30 cellular contexts compared by ENCODE assay signal in genomic region chr4:145907363-145907762, GRCh38. TPM values are rescaled to one million over a fixed set of nuclear protein-coding genes. Genes with fewer than 3 reads are reported as not detected.
A peak's percentile ranks its signal among the peaks of the same experiment; 100 is the strongest.
DNase-seq lines count a peak whose midpoint lies in the region; ATAC-seq and TF ChIP-seq lines count a peak whose summit lies in the region.
"Had no signal": no experiment of that assay in that cellular context is flagged by ENCODE, and none has a peak within 500 bp of the region (broad histone marks: within the 10 kb centered on the region; RNA-seq: fewer than 3 reads in every experiment).

No MANE protein-coding gene starts in this region.

- WGBS in heart right ventricle, 2 donors: 25 to 32% methylated on average over 5 of the region's 5 CpGs

- DNase-seq in cardiac muscle cell (ENCODE audit: low read depth in 1 of 2, low spot score in 1 of 2) (no peak), heart right ventricle (no peak), astrocyte of the spinal cord (ENCODE audit: low read depth, low spot score) (peak; percentile 30), uterus (no peak)
- DNase-seq: activated CD8-positive, alpha-beta T cell treated with anti-CD3 and anti-CD28 coated beads, Interleukin-2, amount 10 ng/mL, durations not matched to agents 7 days and 5 days; activated effector memory CD4-positive, alpha-beta T cell treated with anti-CD3 and anti-CD28 coated beads, Interleukin-2, amount 50 U/mL, for 16 hours; activated T-cell treated with anti-CD3 and anti-CD28 coated beads for 4 hours; AML-193; brain microvascular endothelial cell; CD4-positive, alpha-beta memory T cell; cortex of kidney; DMS 273 treated with DMSO at 0.1 percent for 48 hours; glutamatergic neuron; KG1; left colon; naive thymus-derived CD4-positive, alpha-beta T cell; NCI-H1436 treated with DMSO at 0.1 percent for 48 hours; NCI-H524; NK-92 treated with Interleukin-12 subunit alpha and Interleukin-12 subunit beta, amount 100 ng/mL, for 24 hours; right lobe of liver; SJCRH30; stimulated activated naive CD8-positive, alpha-beta T cell treated with anti-CD3 and anti-CD28 coated beads, Interleukin-15, Interleukin-2, amounts not matched to agents 100 U/mL and 50 U/mL, for 24 hours; T-helper 1 cell had no signal

- H3K9ac ChIP-seq in iPS-20b (ENCODE audit: low read depth, low read length) (0 out of 2 replicates have a peak overlapping the region, but pooled peaks have one; percentile 10), subcutaneous abdominal adipose tissue (ENCODE audit: low read length in 5 of 5) (no peak overlapping the region)

- TF ChIP-seq CTCF in cardiac muscle cell (IDR thresholded peaks at IDR 0.05; ENCODE audit: low read depth, low read length) (no peak), heart right ventricle (IDR thresholded peaks at IDR 0.05) (no peak), astrocyte of the spinal cord (IDR thresholded peaks at IDR 0.05; ENCODE audit: low read depth, low read length) (no peak), uterus (IDR thresholded peaks at IDR 0.05) (no peak)

- intact Hi-C loops in heart right ventricle (cut with DNase I): no loop called here
- intact Hi-C loops in uterus (cut with DNase I; ENCODE audit: low total_unique reads): no loop called here

- in situ Hi-C loops in astrocyte of the spinal cord (cut with HindIII; ENCODE audit: low sequenced_read_pairs): no loop called here

- H3K27ac ChIP-seq in cardiac muscle cell (peak overlapping the region; percentile 27), heart right ventricle (peak overlapping the region in 4 of 10 donors; percentile 3 to 91 (median 34)), iPS-20b (ENCODE audit: low read length) (no peak overlapping the region), subcutaneous abdominal adipose tissue (ENCODE audit: low read depth, low read length) (no peak overlapping the region), uterus (no peak overlapping the region)
- H3K27ac ChIP-seq: 22Rv1, brain microvascular endothelial cell, right lobe of liver, SJCRH30, tibial nerve had no signal

- H3K27me3 ChIP-seq in cardiac muscle cell: no peaks in the 10 kb centered on the region
- no peaks in the 10 kb centered on the region for H3K27me3 ChIP-seq in heart right ventricle
- H3K27me3 ChIP-seq in iPS-20b (ENCODE audit: insufficient read depth, low read length): no peaks in the 10 kb centered on the region
- no peaks in the 10 kb centered on the region for H3K27me3 ChIP-seq in subcutaneous abdominal adipose tissue (ENCODE audit: control insufficient read depth in 5 of 5, insufficient read depth in 4 of 5, low read length in 5 of 5)
- no peaks in the 10 kb centered on the region for H3K27me3 ChIP-seq in uterus
- H3K27me3 ChIP-seq: brain microvascular endothelial cell, right lobe of liver, SJCRH30, tibial nerve had no signal

- TF ChIP-seq POLR2A in uterus (IDR thresholded peaks at IDR 0.05): no peak

- peaks cover 4% of the 10 kb centered on the region for H3K36me3 ChIP-seq in cardiac muscle cell
- H3K36me3 ChIP-seq in heart right ventricle: peaks cover 0 to 4% (median 0%) of the 10 kb centered on the region in 9 donors
- peaks cover 11% of the 10 kb centered on the region for H3K36me3 ChIP-seq in iPS-20b (ENCODE audit: insufficient read depth, low read depth, low read length)
- peaks cover 0 to 5% (median 4%) of the 10 kb centered on the region in 5 donors for H3K36me3 ChIP-seq in subcutaneous abdominal adipose tissue (ENCODE audit: control insufficient read depth in 5 of 5, insufficient read depth in 5 of 5, low read length in 5 of 5)
- H3K36me3 ChIP-seq in uterus: no peaks in the 10 kb centered on the region
- H3K36me3 ChIP-seq: right lobe of liver, SJCRH30 had no signal

- peaks cover 14% of the 10 kb centered on the region for H3K4me1 ChIP-seq in cardiac muscle cell (ENCODE audit: low read depth)
- peaks cover 9 to 61% (median 30%) of the 10 kb centered on the region in 9 donors for H3K4me1 ChIP-seq in heart right ventricle
- peaks cover 37% of the 10 kb centered on the region for H3K4me1 ChIP-seq in iPS-20b (ENCODE audit: insufficient read depth, low read length)
- peaks cover 0 to 27% (median 23%) of the 10 kb centered on the region in 5 donors for H3K4me1 ChIP-seq in subcutaneous abdominal adipose tissue (ENCODE audit: control insufficient read depth in 5 of 5, insufficient read depth in 5 of 5, low read length in 5 of 5)
- H3K4me1 ChIP-seq in uterus: no peaks in the 10 kb centered on the region
- H3K4me1 ChIP-seq: right lobe of liver, SJCRH30 had no signal

- H3K9me3 ChIP-seq in cardiac muscle cell (ENCODE audit: low read depth) (no peaks in the 10 kb centered on the region), heart right ventricle (no peaks in the 10 kb centered on the region), iPS-20b (ENCODE audit: insufficient read depth, low read depth, low read length) (no peaks in the 10 kb centered on the region), subcutaneous abdominal adipose tissue (ENCODE audit: control insufficient read depth in 5 of 5, low read length in 5 of 5) (no peaks in the 10 kb centered on the region), uterus (no peaks in the 10 kb centered on the region)
- H3K9me3 ChIP-seq: right lobe of liver, SJCRH30, tibial nerve had no signal

- ATAC-seq in heart right ventricle (no peak), HG03565 (IDR thresholded peaks at IDR 0.05; ENCODE audit: unreplicated experiment) (no peak), GM21737 (IDR thresholded peaks at IDR 0.05; ENCODE audit: unreplicated experiment) (no peak)
- ATAC-seq: activated CD8-positive, alpha-beta T cell treated with anti-CD3 and anti-CD28 coated beads, Interleukin-2, amount 10 ng/mL, durations not matched to agents 7 days and 5 days; left colon; naive thymus-derived CD4-positive, alpha-beta T cell; Panc1; right lobe of liver; stimulated activated naive CD8-positive, alpha-beta T cell treated with anti-CD3 and anti-CD28 coated beads, Interleukin-15, Interleukin-2, amounts not matched to agents 100 U/mL and 50 U/mL, for 24 hours had no signal

- H3K4me3 ChIP-seq in cardiac muscle cell (no peak overlapping the region), heart right ventricle (no peak overlapping the region), astrocyte of the spinal cord (ENCODE audit: low read depth, low read length) (no peak overlapping the region), iPS-20b (ENCODE audit: low read length) (peak overlapping the region; percentile 6; the same call in 1 of the 2 replicates), subcutaneous abdominal adipose tissue (ENCODE audit: low read depth in 1 of 5, low read length in 5 of 5) (peak overlapping the region in 3 of 5 donors; percentile 25 to 35 (median 30)), uterus (no peak overlapping the region)
- H3K4me3 ChIP-seq: right lobe of liver, SJCRH30, tibial nerve had no signal

RNA-seq across cellular contexts. Expression of gene ZNF827, which starts 31.3 kb away (rescaled TPM):
- total RNA-seq in cardiac muscle cell (32.3 and 37.3 TPM in 2 replicates), heart right ventricle (10 to 100 TPM; 11.7 to 33.9 (median 22.4) TPM), uterus (10 to 100 TPM in 2 of 4 donors, 1 to 10 TPM in 2; 2.9 to 33.1 (median 14.2) TPM)
- polyA plus RNA-seq in cardiac muscle cell (8.9 and 13.2 TPM in 2 replicates), heart right ventricle (1 to 10 TPM; 3.8 to 7.2 TPM)

Comparison
In these comparisons a context has a peak if more than half of its experiments do, and no peak if none do; other contexts are left out.
1. H3K4me3 ChIP-seq: peak in iPS-20b (single experiment) and subcutaneous abdominal adipose tissue (3 of 5); none in cardiac muscle cell (single experiment), heart right ventricle (0 of 10), astrocyte of the spinal cord (single experiment) and uterus (0 of 2).